ENCODE assay signal across 17 cellular contexts in genomic region chr17:75340636-75341035, GRCh38. TPM values are rescaled to one million over a fixed set of nuclear protein-coding genes. Genes with fewer than 3 reads are reported as not detected.
A peak's percentile ranks its signal among the peaks of the same experiment; 100 is the strongest.
DNase-seq lines count a peak whose midpoint lies in the region; TF ChIP-seq lines count a peak whose summit lies in the region.
"Had no signal": no experiment of that assay in that cellular context is flagged by ENCODE, and none has a peak within 500 bp of the region (broad histone marks: within the 10 kb centered on the region; RNA-seq: fewer than 3 reads in every experiment).

No MANE protein-coding gene starts in this region.

- peak overlapping the region; percentile 86 for H3K27ac Mint-ChIP-seq in activated T-cell treated with anti-CD3 and anti-CD28 coated beads, Interleukin-2, amount 50 U/mL, for 24 hours

- WGBS in spleen, 5 donors, result 72 to 78% (median 76%) methylated on average over 5 of the region's 5 CpGs
- WGBS in smooth muscle cell (ENCODE audit: low lambda C conversion rate), result 99% methylated on average over 5 of the region's 5 CpGs
- 96% methylated on average over 5 of the region's 5 CpGs for WGBS in hepatocyte (ENCODE audit: low lambda C conversion rate, missing lambda C conversion rate)
- 66 to 83% methylated on average over 2 to 5 of the region's 5 CpGs for WGBS in transverse colon (ENCODE audit: low coverage in 1 of 2), 2 donors

- TF ChIP-seq CTCF in spleen (IDR thresholded peaks at IDR 0.05 in 8 of 11, conservative IDR thresholded peaks at IDR 0.05 in 3 of 11) (no peak), smooth muscle cell (IDR thresholded peaks at IDR 0.05; ENCODE audit: borderline replicate concordance, insufficient read depth, poor library complexity, severe bottlenecking) (no peak), hepatocyte (IDR thresholded peaks at IDR 0.05; ENCODE audit: poor library complexity) (no peak), transverse colon (IDR thresholded peaks at IDR 0.05) (no peak)

- H3K79me2 ChIP-seq in smooth muscle cell (ENCODE audit: low read depth), result peaks cover 76% of the 10 kb centered on the region
- peaks cover 90% of the 10 kb centered on the region for H3K79me2 ChIP-seq in hepatocyte

- H3K9ac ChIP-seq in smooth muscle cell (ENCODE audit: low read depth), result no peak overlapping the region

- H3K4me1 Mint-ChIP-seq in activated T-cell treated with anti-CD3 and anti-CD28 coated beads, Interleukin-2, amount 50 U/mL, for 24 hours (ENCODE audit: low read depth), result peaks cover 85% of the 10 kb centered on the region

- H3F3A ChIP-seq in smooth muscle cell (ENCODE audit: low read depth), result peaks cover 22% of the 10 kb centered on the region

- peaks cover 20% of the 10 kb centered on the region for H3K36me3 Mint-ChIP-seq in activated T-cell treated with anti-CD3 and anti-CD28 coated beads, Interleukin-2, amount 50 U/mL, for 24 hours (ENCODE audit: low read depth)

- TF ChIP-seq POLR2A in spleen (IDR thresholded peaks at IDR 0.05), result no peak
- TF ChIP-seq POLR2A in transverse colon (IDR thresholded peaks at IDR 0.05), result no peak

- H3K4me3 Mint-ChIP-seq in activated T-cell treated with anti-CD3 and anti-CD28 coated beads, Interleukin-2, amount 50 U/mL, for 24 hours, result no peak overlapping the region

- H3K9me3 Mint-ChIP-seq in activated T-cell treated with anti-CD3 and anti-CD28 coated beads, Interleukin-2, amount 50 U/mL, for 24 hours, result no peaks in the 10 kb centered on the region

- no peaks in the 10 kb centered on the region for H3K27me3 Mint-ChIP-seq in activated T-cell treated with anti-CD3 and anti-CD28 coated beads, Interleukin-2, amount 50 U/mL, for 24 hours

- intact Hi-C loops in spleen (cut with DNase I; ENCODE audit: low total_unique reads) (no loop called here), transverse colon (cut with DNase I; ENCODE audit: low total_unique reads) (no loop called here)

- in situ Hi-C loops in transverse colon (cut with MboI; ENCODE audit: low pct_ligation_motif_present in 1 of 4, low pct_unique_long_range_greater_than_20kb in 1 of 4, low sequenced_read_pairs in 3 of 4), result no loop called here

- H3K9me3 ChIP-seq in spleen (no peaks in the 10 kb centered on the region), smooth muscle cell (replicated peaks; ENCODE audit: low read depth) (no peaks in the 10 kb centered on the region), hepatocyte (ENCODE audit: low read depth) (no peaks in the 10 kb centered on the region), transverse colon (no peaks in the 10 kb centered on the region)
- H3K9me3 ChIP-seq: adrenal gland, SJSA1 had no signal

- H3K27me3 ChIP-seq in spleen (replicated peaks in 1 of 7) (no peaks in the 10 kb centered on the region), smooth muscle cell (ENCODE audit: low read depth) (no peaks in the 10 kb centered on the region), hepatocyte (no peaks in the 10 kb centered on the region), transverse colon (no peaks in the 10 kb centered on the region)
- H3K27me3 ChIP-seq: adrenal gland, dorsolateral prefrontal cortex, SJSA1 had no signal

- no peak overlapping the region for H3K4me3 ChIP-seq in spleen
- no peak overlapping the region for H3K4me3 ChIP-seq in smooth muscle cell
- no peak overlapping the region for H3K4me3 ChIP-seq in hepatocyte
- no peak overlapping the region for H3K4me3 ChIP-seq in transverse colon
- H3K4me3 ChIP-seq: adrenal gland, dorsolateral prefrontal cortex, SJSA1 had no signal

- H3K4me1 ChIP-seq in spleen, result peaks cover 63 to 100% (median 96%) of the 10 kb centered on the region in 6 donors
- peaks cover 13% of the 10 kb centered on the region for H3K4me1 ChIP-seq in smooth muscle cell (ENCODE audit: low read depth)
- no peaks in the 10 kb centered on the region for H3K4me1 ChIP-seq in hepatocyte (ENCODE audit: insufficient read depth)
- peaks cover 0 to 62% (median 9%) of the 10 kb centered on the region in 4 donors for H3K4me1 ChIP-seq in transverse colon
- H3K4me1 ChIP-seq: SJSA1 had no signal

- H3K36me3 ChIP-seq in spleen (no peaks in the 10 kb centered on the region), smooth muscle cell (ENCODE audit: low read depth) (no peaks in the 10 kb centered on the region), hepatocyte (replicated peaks; ENCODE audit: insufficient read depth, low read depth) (no peaks in the 10 kb centered on the region), transverse colon (no peaks in the 10 kb centered on the region)
- H3K36me3 ChIP-seq: adrenal gland had no signal

- no peaks in the 10 kb centered on the region for H3K9me2 ChIP-seq in hepatocyte (replicated peaks; ENCODE audit: insufficient read depth)

- no peak for DNase-seq in activated T-cell treated with anti-CD3 and anti-CD28 coated beads, Interleukin-2, amount 50 U/mL, for 24 hours
- no peak for DNase-seq in activated T-cell treated with anti-CD3 and anti-CD28 coated beads, Interleukin-2, amount 50 U/mL, for 48 hours
- DNase-seq in NCI-H2171 treated with DMSO at 0.1 percent for 48 hours (lab: John Stamatoyannopoulos, UW) (peak; percentile 75), caudate nucleus (lab: John Stamatoyannopoulos, UW) (peak in 1 of 61 donors; percentile 52), spleen (no peak), smooth muscle cell (lab: John Stamatoyannopoulos, UW; ENCODE audit: unreplicated experiment) (no peak), hepatocyte (ENCODE audit: low spot score) (no peak), transverse colon (no peak)
- DNase-seq: ACHN; activated CD4-positive, alpha-beta T cell treated with anti-CD3 and anti-CD28 coated beads for 1 hour; foreskin melanocyte; GDM1; kidney; NCI-H526 treated with DMSO at 0.1 percent for 48 hours had no signal

- no peak overlapping the region for H2AFZ ChIP-seq in smooth muscle cell (ENCODE audit: low read depth)
- H2AFZ ChIP-seq in hepatocyte, result no peak overlapping the region

- H3K27ac ChIP-seq in caudate nucleus (ENCODE audit: low read depth, low read length) (peak overlapping the region; percentile 65), spleen (peak overlapping the region in 5 of 8 donors; percentile 14 to 83 (median 76)), smooth muscle cell (ENCODE audit: low read depth) (no peak overlapping the region), hepatocyte (no peak overlapping the region), transverse colon (no peak overlapping the region)
- H3K27ac ChIP-seq: adrenal gland, SJSA1 had no signal

- TF ChIP-seq EP300 in transverse colon (IDR thresholded peaks at IDR 0.05; ENCODE audit: low read depth), result no peak

- H4K20me1 ChIP-seq in smooth muscle cell (ENCODE audit: low read depth) (peaks cover 96% of the 10 kb centered on the region), hepatocyte (ENCODE audit: insufficient read depth, poor library complexity, severe bottlenecking) (peaks cover 47% of the 10 kb centered on the region)

- H3K4me2 ChIP-seq in smooth muscle cell (no peak overlapping the region), hepatocyte (no peak overlapping the region)

RNA-seq across cellular contexts. Expression of gene SLC25A19, which starts 51.4 kb away (rescaled TPM):
- total RNA-seq in spleen (10 to 100 TPM; 12.4 to 32.5 (median 19.1) TPM), smooth muscle cell (1.9 and 2.4 TPM in 2 replicates), hepatocyte (4.6 and 10.8 TPM in 2 replicates), transverse colon (10 to 100 TPM; 12.6 to 49.6 (median 20.7) TPM)
- polyA plus RNA-seq in spleen (10 to 100 TPM; 18.5 to 21.2 (median 19.2) TPM), smooth muscle cell (3.6 and 6.9 TPM in 2 replicates), hepatocyte (7.6 and 8.4 TPM in 2 replicates)

Comparison
In these comparisons a context has a peak if more than half of its experiments do, and no peak if none do; other contexts are left out.
1. H3K27ac ChIP-seq: peak in caudate nucleus (single experiment) and spleen (5 of 8); none in smooth muscle cell (single experiment), hepatocyte (single experiment) and transverse colon (0 of 4).